In the genomic region with DNA sequence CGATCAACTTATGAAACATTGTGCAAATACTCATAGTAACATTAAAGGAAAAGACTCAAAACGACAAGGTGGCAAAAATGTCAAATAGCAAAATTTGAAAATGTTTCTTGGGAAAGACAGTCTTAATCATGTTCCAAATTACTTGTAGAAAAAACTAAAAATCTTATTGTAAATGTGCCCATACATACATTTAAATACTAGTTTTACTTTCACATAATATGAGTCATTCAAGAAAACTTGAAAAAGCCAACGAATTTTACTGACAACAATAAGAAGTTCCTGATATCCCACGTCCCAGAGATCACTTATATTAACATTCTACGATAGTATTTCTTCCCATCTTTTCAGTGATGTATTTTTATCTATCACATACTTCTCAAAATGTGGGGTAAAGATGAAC, we compare ENCODE assay signal across 12 cellular contexts.
"Had no signal": no experiment of that assay in that cellular context is flagged by ENCODE, and none has a peak within 500 bp of the region (broad histone marks: within the 10 kb centered on the region; RNA-seq: fewer than 3 reads in every experiment).

No MANE protein-coding gene starts in this region.

- H3K36me3 ChIP-seq: neutrophil, tibial nerve had no signal

- ATAC-seq: SK-N-SH treated with all-trans-retinoic acid at 6 μM for 48 hours; stimulated activated memory B cell treated with anti-CD40 and anti-IgM and Interleukin-4, amounts not matched to agents 10 μg/mL and 1 μg/mL and 100 μg/mL, for 72 hours had no signal

- H3K27me3 ChIP-seq: neutrophil, tibial nerve had no signal

- H3K4me1 Mint-ChIP-seq: stimulated activated memory B cell treated with anti-CD40 and anti-IgM and Interleukin-4, amounts not matched to agents 10 μg/mL and 1 μg/mL and 100 μg/mL, for 72 hours had no signal

- H3K4me3 ChIP-seq: lung, tibial nerve had no signal

- H3K9me3 ChIP-seq: neutrophil, tibial nerve had no signal

- FAIRE-seq: bronchial epithelial cell had no signal

- H3K27ac ChIP-seq: neutrophil, tibial nerve had no signal

- H3K27me3 Mint-ChIP-seq: activated CD4-positive, alpha-beta T cell treated with anti-CD3 and anti-CD28 coated beads, Interleukin-2, amount 10 ng/mL, durations not matched to agents 7 days and 5 days had no signal

- H3K9me3 Mint-ChIP-seq: activated CD4-positive, alpha-beta T cell treated with anti-CD3 and anti-CD28 coated beads, Interleukin-2, amount 10 ng/mL, durations not matched to agents 7 days and 5 days; stimulated activated memory B cell treated with anti-CD40 and anti-IgM and Interleukin-4, amounts not matched to agents 10 μg/mL and 1 μg/mL and 100 μg/mL, for 72 hours had no signal

- H3K27ac Mint-ChIP-seq: activated CD4-positive, alpha-beta T cell treated with anti-CD3 and anti-CD28 coated beads, Interleukin-2, amount 10 ng/mL, durations not matched to agents 7 days and 5 days; stimulated activated memory B cell treated with anti-CD40 and anti-IgM and Interleukin-4, amounts not matched to agents 10 μg/mL and 1 μg/mL and 100 μg/mL, for 72 hours had no signal

- H3K36me3 Mint-ChIP-seq: stimulated activated memory B cell treated with anti-CD40 and anti-IgM and Interleukin-4, amounts not matched to agents 10 μg/mL and 1 μg/mL and 100 μg/mL, for 72 hours had no signal

- DNase-seq: activated CD4-positive, alpha-beta T cell treated with anti-CD3 and anti-CD28 coated beads, Interleukin-2, amount 10 ng/mL, durations not matched to agents 7 days and 5 days; activated CD8-positive, alpha-beta memory T cell treated with anti-CD3 and anti-CD28 coated beads for 24 hours; activated gamma-delta T cell treated with Interleukin-2 at 50 U/mL for 16 hours; islet precursor cell; midbrain; stimulated activated CD4-positive, alpha-beta T cell treated with anti-CD3 and anti-CD28 coated beads, Interleukin-2, amount 100 ng/mL, for 48 hours had no signal

- H3K4me3 Mint-ChIP-seq: activated CD4-positive, alpha-beta T cell treated with anti-CD3 and anti-CD28 coated beads, Interleukin-2, amount 10 ng/mL, durations not matched to agents 7 days and 5 days; stimulated activated memory B cell treated with anti-CD40 and anti-IgM and Interleukin-4, amounts not matched to agents 10 μg/mL and 1 μg/mL and 100 μg/mL, for 72 hours had no signal
